In genomic region chr21:31566611-31567010, GRCh38 we compare ENCODE assay signal across 1 cellular context.
TF ChIP-seq lines count a peak whose summit lies in the region.

No MANE protein-coding gene starts in this region.

TF ChIP-seq in WTC11, 78 proteins besides CTCF, POLR2A, EP300 and RAD21 (continued from another document):
- TF ChIP-seq JUN (CRISPR knock-in tag; IDR thresholded peaks at IDR 0.05) (no peak), ELF4 (CRISPR knock-in tag; IDR thresholded peaks at IDR 0.05; ENCODE audit: low read depth) (no peak), ZNF671 (CRISPR knock-in tag; IDR thresholded peaks at IDR 0.05) (no peak)
